10 cellular contexts compared by ENCODE assay signal in the genomic region with DNA sequence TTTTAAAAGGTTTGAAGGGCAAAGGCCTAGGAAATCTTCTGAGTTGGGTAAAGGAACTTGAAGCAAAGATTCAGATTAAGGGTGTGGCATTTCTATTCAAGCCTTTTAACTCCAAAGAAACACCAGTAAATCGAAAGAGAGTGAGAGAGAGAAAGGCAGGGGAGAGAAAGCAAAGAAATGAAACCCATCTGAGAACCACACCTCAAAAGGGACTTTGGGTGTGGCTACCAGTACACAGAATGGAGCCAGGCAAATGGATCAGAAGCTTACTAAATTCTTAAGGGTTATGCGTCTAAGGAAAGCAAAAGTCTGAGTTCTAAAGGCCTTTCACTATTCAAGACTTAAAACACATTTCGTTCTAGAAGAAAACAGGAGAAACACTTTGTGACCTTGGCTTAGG.
"Had no signal": no experiment of that assay in that cellular context is flagged by ENCODE, and none has a peak within 500 bp of the region (broad histone marks: within the 10 kb centered on the region; RNA-seq: fewer than 3 reads in every experiment).

No MANE protein-coding gene starts in this region.

- H3K36me3 ChIP-seq: stomach had no signal

- H3K9me3 ChIP-seq: stomach had no signal

- DNase-seq: central memory CD4-positive, alpha-beta T cell; cortex of kidney; effector CD8-positive, alpha-beta T cell; hippocampal formation; left ventricle myocardium superior; mesenchymal stem cell; SHP77 treated with DMSO at 0.1 percent for 48 hours; stimulated activated CD4-positive, alpha-beta T cell treated with anti-CD3 and anti-CD28 coated beads, Interleukin-4, amount 100 ng/mL, for 1 hour; stimulated activated CD8-positive, alpha-beta memory T cell treated with anti-CD3 and anti-CD28 coated beads, Interleukin-4, amount 100 ng/mL, for 48 hours; stomach had no signal

- H3K4me3 ChIP-seq: stomach had no signal

- H3K27ac ChIP-seq: stomach had no signal

- H3K4me1 ChIP-seq: stomach had no signal

- ATAC-seq: left ventricle myocardium superior had no signal
